ENCODE assay signal across 29 cellular contexts in genomic region chr4:54139332-54139731, GRCh38. TPM values are rescaled to one million over a fixed set of nuclear protein-coding genes. Genes with fewer than 3 reads are reported as not detected.
"Had no signal": no experiment of that assay in that cellular context is flagged by ENCODE, and none has a peak within 500 bp of the region (broad histone marks: within the 10 kb centered on the region; RNA-seq: fewer than 3 reads in every experiment).

No MANE protein-coding gene starts in this region.

- H2AFZ ChIP-seq: PC-9 had no signal

- H3K9me3 ChIP-seq: adrenal gland, body of pancreas, breast epithelium, SJCRH30 had no signal

- H3K27ac ChIP-seq: adrenal gland, body of pancreas, breast epithelium, PC-9, RWPE1, SJCRH30, SK-N-MC had no signal

- H3K27me3 ChIP-seq: adrenal gland, body of pancreas, breast epithelium, SJCRH30 had no signal

- H3K36me3 ChIP-seq: adrenal gland, breast epithelium, SJCRH30 had no signal

- H3K4me1 ChIP-seq: adrenal gland, breast epithelium, SJCRH30 had no signal

- H3K4me2 ChIP-seq: PC-9 had no signal

- ATAC-seq: activated CD8-positive, alpha-beta T cell treated with anti-CD3 and anti-CD28 coated beads, Interleukin-2, amount 10 ng/mL, durations not matched to agents 7 days and 5 days; activated naive CD4-positive, alpha-beta T cell treated with anti-CD3 and anti-CD28 coated beads, Interleukin-2, amount 50 U/mL, for 72 hours; body of pancreas had no signal

- H3K4me3 ChIP-seq: adrenal gland, body of pancreas, breast epithelium, PC-9, SJCRH30, SK-N-MC had no signal

- DNase-seq: activated CD4-positive, alpha-beta T cell treated with anti-CD3 and anti-CD28 coated beads, Interleukin-2, amount 10 ng/mL, durations not matched to agents 24 days and 14 days; activated CD4-positive, alpha-beta T cell treated with anti-CD3 and anti-CD28 coated beads, Interleukin-2, amount 50 U/mL, for 4 hours; activated CD8-positive, alpha-beta T cell treated with anti-CD3 and anti-CD28 coated beads, Interleukin-2, amount 10 ng/mL, durations not matched to agents 7 days and 5 days; activated gamma-delta T cell; activated naive CD4-positive, alpha-beta T cell treated with Interleukin-2 at 50 U/mL for 16 hours; activated T-cell treated with anti-CD3 and anti-CD28 coated beads, Interleukin-2, amount 50 U/mL, for 24 hours; adrenal gland; body of pancreas; caudate nucleus; Kasumi-1; KG1; MM.1S; NCI-H1092; NCI-H1436 treated with DMSO at 0.1 percent for 48 hours; NCI-H1694 treated with DMSO at 0.1 percent for 48 hours; NCI-H2029; NCI-H345; NCI-H524 treated with DMSO at 0.1 percent for 48 hours; NCI-H748 treated with DMSO at 0.1 percent for 48 hours; NK-92 treated with Interleukin-12 subunit alpha and Interleukin-12 subunit beta, amount 100 ng/mL, for 24 hours; PC-9; SHP77; SJCRH30 had no signal

RNA-seq across cellular contexts. Expression of gene GSX2, which starts 39.4 kb away (rescaled TPM):
- total RNA-seq: activated CD4-positive, alpha-beta T cell treated with anti-CD3 and anti-CD28 coated beads, Interleukin-2, amount 10 ng/mL, durations not matched to agents 24 days and 14 days; activated CD8-positive, alpha-beta T cell treated with anti-CD3 and anti-CD28 coated beads, Interleukin-2, amount 10 ng/mL, durations not matched to agents 7 days and 5 days; activated naive CD4-positive, alpha-beta T cell treated with anti-CD3 and anti-CD28 coated beads, Interleukin-2, amount 50 U/mL, for 72 hours; activated T-helper 2 cell treated with anti-CD3 and anti-CD28 coated beads, Interferon-gamma antibody, Interleukin-2, Interleukin-4, amounts not matched to agents 10 μg/mL and 5 μg/mL and 100 μg/mL, durations not matched to agents 14 hours and 24 hours and 36 hours; adrenal gland; body of pancreas; breast epithelium; NCI-H460; PC-9 had no signal
- polyA plus RNA-seq: adrenal gland had no signal
